ENCODE assay signal across 10 cellular contexts in the genomic region with DNA sequence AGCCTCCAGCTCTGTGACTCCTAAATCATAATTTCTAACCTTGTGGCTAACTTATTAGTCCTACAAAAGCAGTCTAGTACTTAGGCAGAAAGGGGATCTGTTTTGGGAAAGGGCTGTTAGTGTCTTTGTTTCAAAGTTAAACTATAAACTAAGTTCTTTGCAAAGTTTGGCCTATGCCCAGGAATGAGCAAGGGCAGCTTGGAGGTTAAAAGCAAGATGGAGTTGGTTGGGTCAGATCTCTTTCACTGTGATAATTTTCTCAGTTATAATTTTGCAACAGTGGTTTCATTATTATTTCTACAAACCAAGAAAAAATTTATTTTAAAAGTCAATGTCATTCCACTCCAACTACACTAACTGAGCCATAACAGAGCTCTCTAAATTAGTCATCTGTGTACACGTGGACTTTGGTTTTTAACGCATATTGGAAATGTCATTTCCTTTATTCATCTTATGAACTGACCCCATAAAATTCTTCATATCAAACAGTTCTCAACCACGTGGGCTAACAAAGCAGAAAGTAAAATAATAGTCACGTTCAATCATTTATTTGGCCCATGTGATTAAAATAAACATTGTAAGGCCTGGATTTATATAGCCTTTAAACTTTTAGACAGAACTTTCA.
DNase-seq lines count a peak whose midpoint lies in the region; ATAC-seq and FAIRE-seq lines count a peak whose summit lies in the region.
"Had no signal": no experiment of that assay in that cellular context is flagged by ENCODE, and none has a peak within 500 bp of the region (broad histone marks: within the 10 kb centered on the region; RNA-seq: fewer than 3 reads in every experiment).

No MANE protein-coding gene starts in this region.

- DNase-seq in small intestine (peak; percentile 94), NCI-H128 (lab: John Stamatoyannopoulos, UW; ENCODE audit: unreplicated experiment) (no peak)
- no peak for DNase-seq in T-helper 2 cell treated with Interferon-gamma antibody and Interleukin-4, amounts not matched to agents 5 μg/mL and 100 μg/mL, for 36 hours (ENCODE audit: low spot score)
- DNase-seq in activated naive CD4-positive, alpha-beta T cell treated with anti-CD3 and anti-CD28 coated beads, Interleukin-2, amount 50 U/mL, for 16 hours = no peak
- DNase-seq: adrenal gland; NCI-H69; stimulated activated CD4-positive, alpha-beta T cell treated with anti-CD3 and anti-CD28 coated beads, Interleukin-2, amount 100 ng/mL, for 24 hours had no signal

- peaks cover 14% of the 10 kb centered on the region for H3K4me1 Mint-ChIP-seq in T-helper 2 cell treated with Interferon-gamma antibody and Interleukin-4, amounts not matched to agents 5 μg/mL and 100 μg/mL, for 36 hours (ENCODE audit: low read depth)

- peak; percentile 88 for ATAC-seq in GM18909 (IDR thresholded peaks at IDR 0.05; ENCODE audit: poor library complexity, unreplicated experiment)
- ATAC-seq in GM21825 (IDR thresholded peaks at IDR 0.05; ENCODE audit: unreplicated experiment) = peak; percentile 79
- ATAC-seq in HG03460 (IDR thresholded peaks at IDR 0.05; ENCODE audit: unreplicated experiment) = peak; percentile 93

- H3K27ac Mint-ChIP-seq in T-helper 2 cell treated with Interferon-gamma antibody and Interleukin-4, amounts not matched to agents 5 μg/mL and 100 μg/mL, for 36 hours = no peak overlapping the region

- H3K4me3 ChIP-seq in small intestine (ENCODE audit: low read depth in 1 of 2, low read length in 2 of 2) = no peak overlapping the region
- H3K4me3 ChIP-seq: adrenal gland had no signal

- no peaks in the 10 kb centered on the region for H3K36me3 ChIP-seq in small intestine (ENCODE audit: control insufficient read depth in 2 of 2, insufficient read depth in 2 of 2, low read length in 2 of 2)
- H3K36me3 ChIP-seq: adrenal gland had no signal

- peak overlapping the region; percentile 34 to 67 for H3K27ac ChIP-seq in small intestine (ENCODE audit: low read depth in 1 of 2, low read length in 1 of 2)
- H3K27ac ChIP-seq: adrenal gland had no signal

- H3K4me1 ChIP-seq in small intestine (ENCODE audit: control insufficient read depth in 2 of 2, insufficient read depth in 1 of 2, low read depth in 1 of 2, low read length in 1 of 2) = peaks cover 0 to 4% of the 10 kb centered on the region in 2 donors
- H3K4me1 ChIP-seq: adrenal gland had no signal

- 4 to 31% (median 16%) methylated on average over 4 of the region's 4 CpGs for WGBS in small intestine, 3 donors

- FAIRE-seq in small intestine (lab: Jason Lieb, UNC) = peak; percentile 95

- no peaks in the 10 kb centered on the region for H3K27me3 ChIP-seq in small intestine (ENCODE audit: control insufficient read depth in 2 of 2, insufficient read depth in 2 of 2, low read length in 2 of 2)
- H3K27me3 ChIP-seq: adrenal gland had no signal

- no peak overlapping the region for H3K4me3 Mint-ChIP-seq in T-helper 2 cell treated with Interferon-gamma antibody and Interleukin-4, amounts not matched to agents 5 μg/mL and 100 μg/mL, for 36 hours

- no peaks in the 10 kb centered on the region for H3K27me3 Mint-ChIP-seq in T-helper 2 cell treated with Interferon-gamma antibody and Interleukin-4, amounts not matched to agents 5 μg/mL and 100 μg/mL, for 36 hours (ENCODE audit: low read depth)

- H3K36me3 Mint-ChIP-seq in T-helper 2 cell treated with Interferon-gamma antibody and Interleukin-4, amounts not matched to agents 5 μg/mL and 100 μg/mL, for 36 hours (ENCODE audit: low read depth) = no peaks in the 10 kb centered on the region

- H3K9me3 Mint-ChIP-seq in T-helper 2 cell treated with Interferon-gamma antibody and Interleukin-4, amounts not matched to agents 5 μg/mL and 100 μg/mL, for 36 hours = peaks cover 5% of the 10 kb centered on the region

- H3K9me3 ChIP-seq in small intestine (ENCODE audit: control insufficient read depth, low read depth) = no peaks in the 10 kb centered on the region
- H3K9me3 ChIP-seq: adrenal gland had no signal
